1 cellular context compared by ENCODE assay signal in genomic region chr11:68099474-68100405, GRCh38.
TF ChIP-seq lines count a peak whose summit lies in the region.

No MANE protein-coding gene starts in this region.

TF ChIP-seq in HepG2, 621 proteins besides CTCF, POLR2A, EP300 and RAD21 (continued from another document and continues in another):
- TF ChIP-seq AFF4 (CRISPR knock-in tag; IDR thresholded peaks at IDR 0.05) (0 out of 2 replicates have a peak, but pooled peaks have one; percentile 42), ZNF841 (CRISPR knock-in tag; IDR thresholded peaks at IDR 0.05; ENCODE audit: borderline replicate concordance) (no peak), YY1 (IDR thresholded peaks at IDR 0.05; ENCODE audit: insufficient read depth, insufficient replicate concordance, low read depth, low read length) (no peak), USF2 (IDR thresholded peaks at IDR 0.05; ENCODE audit: low read depth, low read length) (no peak), USF2 (CRISPR knock-in tag; IDR thresholded peaks at IDR 0.05; ENCODE audit: borderline replicate concordance) (no peak), ZNF441 (CRISPR knock-in tag; IDR thresholded peaks at IDR 0.05; ENCODE audit: borderline replicate concordance) (peak; percentile 74), AHDC1 (CRISPR knock-in tag; IDR thresholded peaks at IDR 0.05; ENCODE audit: borderline replicate concordance) (peak; percentile 94; the same call in 1 of the 2 replicates), MIER3 (CRISPR knock-in tag; IDR thresholded peaks at IDR 0.05; ENCODE audit: borderline replicate concordance) (peak; percentile 71; the same call in 1 of the 2 replicates), ZNF589 (CRISPR knock-in tag; conservative IDR thresholded peaks at IDR 0.05) (0 out of 2 replicates have a peak, but pooled peaks have one; percentile 25), THAP11 (CRISPR knock-in tag; IDR thresholded peaks at IDR 0.05) (peak; percentile 44), ZNF207 (IDR thresholded peaks at IDR 0.05; ENCODE audit: borderline replicate concordance) (no peak), TOPORS (CRISPR knock-in tag; IDR thresholded peaks at IDR 0.05) (no peak), HDAC2 (CRISPR knock-in tag; IDR thresholded peaks at IDR 0.05) (peak; percentile 87), ZSCAN12 (CRISPR knock-in tag; IDR thresholded peaks at IDR 0.05) (0 out of 2 replicates have a peak, but pooled peaks have one; percentile 64), GZF1 (CRISPR knock-in tag; IDR thresholded peaks at IDR 0.05) (no peak), ZNF264 (CRISPR knock-in tag; IDR thresholded peaks at IDR 0.05) (peak; percentile 83; the same call in 1 of the 2 replicates), ZNF605 (CRISPR knock-in tag; IDR thresholded peaks at IDR 0.05) (no peak), ZNF598 (CRISPR knock-in tag; IDR thresholded peaks at IDR 0.05; ENCODE audit: borderline replicate concordance) (no peak), NFKBIZ (CRISPR knock-in tag; IDR thresholded peaks at IDR 0.05) (peak; percentile 63; the same call in 1 of the 2 replicates), ZNF235 (CRISPR knock-in tag; IDR thresholded peaks at IDR 0.05; ENCODE audit: borderline replicate concordance) (no peak), KDM1A (CRISPR knock-in tag; IDR thresholded peaks at IDR 0.05) (peak; percentile 62), SMYD3 (CRISPR knock-in tag; IDR thresholded peaks at IDR 0.05) (no peak), HNRNPUL1 (IDR thresholded peaks at IDR 0.05; ENCODE audit: low read depth, low read length) (no peak), ZNF362 (CRISPR knock-in tag; IDR thresholded peaks at IDR 0.05; ENCODE audit: borderline replicate concordance) (peak; percentile 83), SNAPC5 (CRISPR knock-in tag; IDR thresholded peaks at IDR 0.05; ENCODE audit: borderline replicate concordance) (no peak), HNF4G (IDR thresholded peaks at IDR 0.05; ENCODE audit: borderline replicate concordance, low read depth, low read length) (peak; percentile 74; the same call in 1 of the 2 replicates), HNF4G (CRISPR knock-in tag; IDR thresholded peaks at IDR 0.05; ENCODE audit: borderline replicate concordance, low read depth) (no peak), ZSCAN29 (CRISPR knock-in tag; conservative IDR thresholded peaks at IDR 0.05) (peak; percentile 87), YEATS2 (CRISPR knock-in tag; IDR thresholded peaks at IDR 0.05; ENCODE audit: borderline replicate concordance) (no peak; the same call in 1 of the 2 replicates), REXO4 (CRISPR knock-in tag; IDR thresholded peaks at IDR 0.05; ENCODE audit: borderline replicate concordance) (no peak), PAF1 (CRISPR knock-in tag; IDR thresholded peaks at IDR 0.05) (no peak), ZNF501 (CRISPR knock-in tag; IDR thresholded peaks at IDR 0.05) (peak; percentile 68; the same call in 1 of the 2 replicates), ZNF616 (CRISPR knock-in tag; IDR thresholded peaks at IDR 0.05; ENCODE audit: low read depth) (no peak), ARNT2 (CRISPR knock-in tag; IDR thresholded peaks at IDR 0.05; ENCODE audit: low read depth) (peak; percentile 31; the same call in 1 of the 2 replicates), ZNF800 (CRISPR knock-in tag; IDR thresholded peaks at IDR 0.05) (peak; percentile 55; the same call in 1 of the 2 replicates), SP4 (CRISPR knock-in tag; IDR thresholded peaks at IDR 0.05) (no peak; the same call in 1 of the 2 replicates), AHR (CRISPR knock-in tag; IDR thresholded peaks at IDR 0.05) (no peak), ZIK1 (CRISPR knock-in tag; IDR thresholded peaks at IDR 0.05; ENCODE audit: borderline replicate concordance, low read depth) (no peak), ZNF691 (CRISPR knock-in tag; IDR thresholded peaks at IDR 0.05; ENCODE audit: borderline replicate concordance, low read depth) (peak; percentile 58; the same call in 1 of the 2 replicates), ZNF546 (CRISPR knock-in tag; conservative IDR thresholded peaks at IDR 0.05) (no peak), GTF3A (CRISPR knock-in tag; conservative IDR thresholded peaks at IDR 0.05) (no peak), PHF8 (CRISPR knock-in tag; IDR thresholded peaks at IDR 0.05) (0 out of 2 replicates have a peak, but pooled peaks have one; percentile 28), ATF7 (IDR thresholded peaks at IDR 0.05) (no peak), ATF7 (CRISPR knock-in tag; IDR thresholded peaks at IDR 0.05) (peak; percentile 67; the same call in 1 of the 2 replicates), ZBTB49 (CRISPR knock-in tag; IDR thresholded peaks at IDR 0.05; ENCODE audit: borderline replicate concordance) (no peak), ETV5 (CRISPR knock-in tag; IDR thresholded peaks at IDR 0.05; ENCODE audit: borderline replicate concordance) (peak; percentile 98), ZNF83 (CRISPR knock-in tag; IDR thresholded peaks at IDR 0.05; ENCODE audit: borderline replicate concordance) (no peak), MYC (CRISPR knock-in tag; IDR thresholded peaks at IDR 0.05; ENCODE audit: borderline replicate concordance) (peak; percentile 34; the same call in 1 of the 2 replicates), CEBPG (CRISPR knock-in tag; IDR thresholded peaks at IDR 0.05) (peak; percentile 89), HOXA7 (CRISPR knock-in tag; IDR thresholded peaks at IDR 0.05) (no peak), ZNF709 (CRISPR knock-in tag; IDR thresholded peaks at IDR 0.05) (no peak), MEF2D (CRISPR knock-in tag; IDR thresholded peaks at IDR 0.05) (peak; percentile 82)
